In genomic region chr5:124644138-124644537, GRCh38 we compare ENCODE assay signal across 24 cellular contexts.
DNase-seq lines count a peak whose midpoint lies in the region; ATAC-seq, FAIRE-seq and TF ChIP-seq lines count a peak whose summit lies in the region.
"Had no signal": no experiment of that assay in that cellular context is flagged by ENCODE, and none has a peak within 500 bp of the region (broad histone marks: within the 10 kb centered on the region; RNA-seq: fewer than 3 reads in every experiment).

No MANE protein-coding gene starts in this region.

- DNase-seq in IMR-90 = peak; percentile 83
- peak; percentile 79 for DNase-seq in astrocyte (ENCODE audit: low read depth)
- no peak for DNase-seq in foreskin keratinocyte
- DNase-seq in smooth muscle cell (lab: John Stamatoyannopoulos, UW; ENCODE audit: unreplicated experiment) = no peak
- DNase-seq in activated CD4-positive, alpha-beta T cell treated with anti-CD3 and anti-CD28 coated beads, Interleukin-2, amount 10 ng/mL, durations not matched to agents 24 days and 14 days = no peak
- no peak for DNase-seq in cardiac septum (ENCODE audit: low spot score)
- no peak for DNase-seq in SK-N-SH
- DNase-seq: activated CD4-positive, alpha-beta T cell treated with anti-CD3 and anti-CD28 coated beads for 4 hours; activated naive CD8-positive, alpha-beta T cell treated with anti-CD3 and anti-CD28 coated beads, Interleukin-2, amount 50 U/mL, for 24 hours; BE2C; heart left ventricle; kidney; mammary epithelial cell; MV-4-11; naive thymus-derived CD4-positive, alpha-beta T cell; NCI-H187 treated with DMSO at 0.1 percent for 48 hours; NCI-H2227 treated with DMSO at 0.1 percent for 48 hours; Peyer's patch; stimulated activated CD4-positive, alpha-beta T cell treated with anti-CD3 and anti-CD28 coated beads, Interleukin-2, amount 100 ng/mL, for 24 hours; stimulated activated naive CD8-positive, alpha-beta T cell treated with anti-CD3 and anti-CD28 coated beads, Interleukin-15, Interleukin-2, amounts not matched to agents 100 U/mL and 50 U/mL, for 24 hours; trophoblast cell had no signal

- H3K56ac ChIP-seq in IMR-90 (ENCODE audit: extremely low read depth, insufficient read depth, low read length) = no peak overlapping the region

- H2BK15ac ChIP-seq in IMR-90 (ENCODE audit: low read depth, low read length) = no peak overlapping the region

- no peak overlapping the region for H4K91ac ChIP-seq in IMR-90 (ENCODE audit: insufficient read depth, low read depth, low read length)

- no peak overlapping the region for H2BK5ac ChIP-seq in IMR-90 (ENCODE audit: low read depth, low read length, poor library complexity, severe bottlenecking)

- no peak overlapping the region for H4K8ac ChIP-seq in IMR-90 (ENCODE audit: low read depth in 2 of 2, low read length in 2 of 2)

- no peak overlapping the region for H3K27ac ChIP-seq in IMR-90 (ENCODE audit: insufficient read depth, low read length)
- H3K27ac ChIP-seq in astrocyte (ENCODE audit: low read depth, low read length) = no peak overlapping the region
- no peak overlapping the region for H3K27ac ChIP-seq in foreskin keratinocyte
- H3K27ac ChIP-seq in smooth muscle cell (ENCODE audit: low read depth) = peak overlapping the region; percentile 63
- H3K27ac ChIP-seq in SK-N-SH (ENCODE audit: low read depth in 2 of 2, low read length in 1 of 2) = no peak overlapping the region
- H3K27ac ChIP-seq: heart left ventricle, HL-60, parathyroid adenoma, Peyer's patch had no signal

- no peaks in the 10 kb centered on the region for H3K9me3 ChIP-seq in IMR-90 (ENCODE audit: control insufficient read depth, insufficient read depth, low read length)
- no peaks in the 10 kb centered on the region for H3K9me3 ChIP-seq in astrocyte (ENCODE audit: insufficient read depth, low read depth, low read length)
- H3K9me3 ChIP-seq in smooth muscle cell (replicated peaks; ENCODE audit: low read depth) = no peaks in the 10 kb centered on the region
- no peaks in the 10 kb centered on the region for H3K9me3 ChIP-seq in SK-N-SH
- H3K9me3 ChIP-seq: BE2C, heart left ventricle, Peyer's patch had no signal

- H2BK120ac ChIP-seq in IMR-90 (ENCODE audit: low read depth, low read length) = peak overlapping the region; percentile 58

- POLR2A ChIA-PET in IMR-90 (lab: Charles Lee; ENCODE audit: unreplicated experiment) = no interaction called here
- POLR2A ChIA-PET in SK-N-SH (lab: Yijun Ruan, JAX) = no interaction called here

- H3K36me3 ChIP-seq in IMR-90 (ENCODE audit: control insufficient read depth, insufficient read depth, low read length) (peaks cover 37% of the 10 kb centered on the region), astrocyte (ENCODE audit: insufficient read depth, low read length) (peaks cover 4% of the 10 kb centered on the region), smooth muscle cell (ENCODE audit: low read depth) (peaks cover 3% of the 10 kb centered on the region), SK-N-SH (replicated peaks in 1 of 2; ENCODE audit: control insufficient read depth in 1 of 2, insufficient read depth in 2 of 2, low read length in 1 of 2) (peaks cover 0 to 7% of the 10 kb centered on the region in 2 experiments)

- H3K18ac ChIP-seq in IMR-90 (ENCODE audit: low read depth, low read length) = peak overlapping the region; percentile 34; the same call in 1 of the 2 replicates

- peak overlapping the region; percentile 57; the same call in 1 of the 2 replicates for H3K23ac ChIP-seq in IMR-90 (ENCODE audit: low read depth, low read length)

- no peak for TF ChIP-seq CTCF in IMR-90 (conservative IDR thresholded peaks at IDR 0.05; ENCODE audit: low read depth, low read length)
- no peak for TF ChIP-seq CTCF in astrocyte (IDR thresholded peaks at IDR 0.05; ENCODE audit: insufficient read depth, low read depth, low read length)
- TF ChIP-seq CTCF in foreskin keratinocyte (conservative IDR thresholded peaks at IDR 0.05) = no peak
- TF ChIP-seq CTCF in smooth muscle cell (IDR thresholded peaks at IDR 0.05; ENCODE audit: borderline replicate concordance, insufficient read depth, poor library complexity, severe bottlenecking) = no peak
- no peak for TF ChIP-seq CTCF in SK-N-SH (IDR thresholded peaks at IDR 0.05)

- CTCF ChIA-PET in IMR-90 (lab: Yijun Ruan, JAX) = no interaction called here
- CTCF ChIA-PET in SK-N-SH (lab: Yijun Ruan, JAX) = no interaction called here

- H3K14ac ChIP-seq in IMR-90 (replicated peaks; ENCODE audit: low read depth, low read length) = 0 out of 2 replicates have a peak overlapping the region, but pooled peaks have one; percentile 39

- H4K5ac ChIP-seq in IMR-90 (ENCODE audit: low read depth, low read length) = peak overlapping the region; percentile 22

- intact Hi-C loops in IMR-90 (cut with micrococcal nuclease) (no loop called here), cardiac septum (cut with DNase I) (no loop called here)
- intact Hi-C loops in activated CD4-positive, alpha-beta T cell treated with anti-CD3 and anti-CD28 coated beads, Interleukin-2, amount 10 ng/mL, durations not matched to agents 24 days and 14 days (cut with micrococcal nuclease) = no loop called here

- no TSS peak for BruUV-seq in IMR-90 (replicated peaks; lab: Mats Ljungman, UMichigan)

- H3K9me2 ChIP-seq in SK-N-SH = no peaks in the 10 kb centered on the region

- H3K79me2 ChIP-seq in astrocyte (ENCODE audit: insufficient read depth, low read length) (no peaks in the 10 kb centered on the region), smooth muscle cell (ENCODE audit: low read depth) (no peaks in the 10 kb centered on the region), SK-N-SH (ENCODE audit: insufficient read depth) (no peaks in the 10 kb centered on the region)
- H3K79me2 ChIP-seq: parathyroid adenoma had no signal

- H3K9me1 ChIP-seq in IMR-90 (ENCODE audit: insufficient read depth, low read length) = peaks cover 15% of the 10 kb centered on the region

- 0 out of 2 replicates have a peak, but pooled peaks have one; percentile 16 for TF ChIP-seq RAD21 in IMR-90 (IDR thresholded peaks at IDR 0.05; ENCODE audit: low read length)
- TF ChIP-seq RAD21 in SK-N-SH (IDR thresholded peaks at IDR 0.05; ENCODE audit: low read length) = no peak

- H3K4me3 ChIP-seq in IMR-90 (ENCODE audit: insufficient read depth, low read depth, low read length) (no peak overlapping the region), astrocyte (ENCODE audit: insufficient read depth, low read depth, low read length) (peak overlapping the region; percentile 26), smooth muscle cell (no peak overlapping the region), SK-N-SH (ENCODE audit: low read depth in 2 of 2, low read length in 1 of 2) (no peak overlapping the region)
- H3K4me3 ChIP-seq: heart left ventricle, Peyer's patch had no signal

- no peak overlapping the region for H3K4me3 Mint-ChIP-seq in astrocyte (ENCODE audit: unreplicated experiment)
- no peak overlapping the region for H3K4me3 Mint-ChIP-seq in activated CD4-positive, alpha-beta T cell treated with anti-CD3 and anti-CD28 coated beads, Interleukin-2, amount 10 ng/mL, durations not matched to agents 24 days and 14 days
- H3K4me3 Mint-ChIP-seq: activated naive CD8-positive, alpha-beta T cell treated with anti-CD3 and anti-CD28 coated beads, Interleukin-2, amount 50 U/mL, for 24 hours; naive thymus-derived CD4-positive, alpha-beta T cell had no signal

- peaks cover 7 to 39% of the 10 kb centered on the region in 2 experiments for H3K79me1 ChIP-seq in IMR-90 (ENCODE audit: low read depth in 1 of 2, low read length in 2 of 2)

- H3F3A ChIP-seq in smooth muscle cell (ENCODE audit: low read depth) = peaks cover 19% of the 10 kb centered on the region
- no peaks in the 10 kb centered on the region for H3F3A ChIP-seq in SK-N-SH (replicated peaks; ENCODE audit: insufficient read depth)

- H3K4ac ChIP-seq in IMR-90 (ENCODE audit: low read depth, low read length) = 0 out of 2 replicates have a peak overlapping the region, but pooled peaks have one; percentile 42

- H3K4me1 Mint-ChIP-seq in astrocyte (ENCODE audit: low read depth, unreplicated experiment) = peaks cover 59% of the 10 kb centered on the region
- H3K4me1 Mint-ChIP-seq in activated CD4-positive, alpha-beta T cell treated with anti-CD3 and anti-CD28 coated beads, Interleukin-2, amount 10 ng/mL, durations not matched to agents 24 days and 14 days = peaks cover 6% of the 10 kb centered on the region

- no peak overlapping the region for H2AK9ac ChIP-seq in IMR-90 (replicated peaks; ENCODE audit: low read depth, low read length, poor library complexity)

- H3K36me3 Mint-ChIP-seq in astrocyte (ENCODE audit: low read depth, unreplicated experiment) = peaks cover 34% of the 10 kb centered on the region
- no peaks in the 10 kb centered on the region for H3K36me3 Mint-ChIP-seq in activated CD4-positive, alpha-beta T cell treated with anti-CD3 and anti-CD28 coated beads, Interleukin-2, amount 10 ng/mL, durations not matched to agents 24 days and 14 days (ENCODE audit: low read depth)

- H4K20me1 ChIP-seq in IMR-90 (ENCODE audit: insufficient read depth, low read length) (no peaks in the 10 kb centered on the region), astrocyte (ENCODE audit: insufficient read depth, low read length) (no peaks in the 10 kb centered on the region), smooth muscle cell (ENCODE audit: low read depth) (no peaks in the 10 kb centered on the region), SK-N-SH (ENCODE audit: insufficient read depth) (no peaks in the 10 kb centered on the region)

- H2AK5ac ChIP-seq in IMR-90 (ENCODE audit: low read depth, low read length) = no peak overlapping the region

- H3K4me2 ChIP-seq in IMR-90 (ENCODE audit: low read depth, low read length) (no peak overlapping the region), astrocyte (ENCODE audit: low read length) (peak overlapping the region; percentile 59), smooth muscle cell (peak overlapping the region; percentile 78), SK-N-SH (no peak overlapping the region)

- H3K27ac Mint-ChIP-seq in astrocyte (ENCODE audit: unreplicated experiment) = peak overlapping the region; percentile 2
- no peak overlapping the region for H3K27ac Mint-ChIP-seq in activated CD4-positive, alpha-beta T cell treated with anti-CD3 and anti-CD28 coated beads, Interleukin-2, amount 10 ng/mL, durations not matched to agents 24 days and 14 days
- H3K27ac Mint-ChIP-seq: activated naive CD8-positive, alpha-beta T cell treated with anti-CD3 and anti-CD28 coated beads, Interleukin-2, amount 50 U/mL, for 24 hours; naive thymus-derived CD4-positive, alpha-beta T cell had no signal

- ATAC-seq in IMR-90 (ENCODE audit: low read depth) (peak; percentile 73), foreskin keratinocyte (peak; percentile 78)
- ATAC-seq: activated naive CD8-positive, alpha-beta T cell treated with anti-CD3 and anti-CD28 coated beads, Interleukin-2, amount 50 U/mL, for 24 hours; heart left ventricle; naive thymus-derived CD4-positive, alpha-beta T cell; stimulated activated naive CD8-positive, alpha-beta T cell treated with anti-CD3 and anti-CD28 coated beads, Interleukin-15, Interleukin-2, amounts not matched to agents 100 U/mL and 50 U/mL, for 24 hours had no signal

- dilution Hi-C loops in IMR-90 (cut with HindIII; ENCODE audit: low sequenced_read_pairs, unreplicated experiment) = no loop called here

- no peak for TF ChIP-seq POLR2A in IMR-90 (IDR thresholded peaks at IDR 0.05; ENCODE audit: low read depth, low read length)

- H2AFZ ChIP-seq in IMR-90 (replicated peaks; ENCODE audit: low read length, poor library complexity) = peak overlapping the region; percentile 39
- no peak overlapping the region for H2AFZ ChIP-seq in astrocyte (ENCODE audit: low read depth, low read length)
- no peak overlapping the region for H2AFZ ChIP-seq in smooth muscle cell (ENCODE audit: low read depth)
- H2AFZ ChIP-seq in SK-N-SH (ENCODE audit: low read depth) = no peak overlapping the region
- H2AFZ ChIP-seq: parathyroid adenoma had no signal

- no peaks in the 10 kb centered on the region for H3K27me3 Mint-ChIP-seq in astrocyte (ENCODE audit: low read depth, unreplicated experiment)
- peaks cover 40% of the 10 kb centered on the region for H3K27me3 Mint-ChIP-seq in activated CD4-positive, alpha-beta T cell treated with anti-CD3 and anti-CD28 coated beads, Interleukin-2, amount 10 ng/mL, durations not matched to agents 24 days and 14 days

- H3K9ac ChIP-seq in IMR-90 (ENCODE audit: low read depth, low read length) (no peak overlapping the region), astrocyte (ENCODE audit: low read length) (no peak overlapping the region), smooth muscle cell (ENCODE audit: low read depth) (peak overlapping the region; percentile 32), SK-N-SH (no peak overlapping the region)
- H3K9ac ChIP-seq: parathyroid adenoma had no signal

- H3K27me3 ChIP-seq in IMR-90 (ENCODE audit: control insufficient read depth, insufficient read depth, low read length) (no peaks in the 10 kb centered on the region), astrocyte (ENCODE audit: insufficient read depth, low read length) (no peaks in the 10 kb centered on the region), foreskin keratinocyte (no peaks in the 10 kb centered on the region), smooth muscle cell (ENCODE audit: low read depth) (no peaks in the 10 kb centered on the region), SK-N-SH (ENCODE audit: insufficient read depth) (no peaks in the 10 kb centered on the region)
- H3K27me3 ChIP-seq: BE2C, Peyer's patch had no signal

- in situ Hi-C loops in IMR-90 (cut with MboI; ENCODE audit: low sequenced_read_pairs) = no loop called here

- no peak for TF ChIP-seq EP300 in SK-N-SH (IDR thresholded peaks at IDR 0.05; ENCODE audit: borderline replicate concordance in 1 of 2, low read depth in 1 of 2, low read length in 1 of 2)

- WGBS in IMR-90 (ENCODE audit: extremely low coverage in 2 of 2, insufficient read length in 1 of 2), 2 experiments = 80% methylated on average over 1 of the region's 9 CpGs; no CpG with 5 or more reads in 1 of the 2 experiments
- WGBS in smooth muscle cell (ENCODE audit: low lambda C conversion rate) = 22% methylated on average over 9 of the region's 9 CpGs
- WGBS in SK-N-SH (ENCODE audit: low lambda C conversion rate) = 82% methylated on average over 9 of the region's 9 CpGs

- H3K4me1 ChIP-seq in IMR-90 (ENCODE audit: control insufficient read depth, insufficient read depth, low read length) (peaks cover 13% of the 10 kb centered on the region), astrocyte (ENCODE audit: insufficient read depth, low read length) (peaks cover 14% of the 10 kb centered on the region), foreskin keratinocyte (peaks cover 4% of the 10 kb centered on the region), smooth muscle cell (ENCODE audit: low read depth) (peaks cover 40% of the 10 kb centered on the region), SK-N-SH (ENCODE audit: control insufficient read depth in 1 of 2, insufficient read depth in 2 of 2, low read depth in 1 of 2, low read length in 1 of 2) (peaks cover 5 to 29% of the 10 kb centered on the region in 2 experiments)
- H3K4me1 ChIP-seq: parathyroid adenoma had no signal

- peak overlapping the region; percentile 53 for H2BK20ac ChIP-seq in IMR-90 (ENCODE audit: low read depth, low read length)

- no peak for FAIRE-seq in astrocyte (lab: Jason Lieb, UNC)
- FAIRE-seq: GM12892, kidney had no signal

- H3K9me3 Mint-ChIP-seq in astrocyte (ENCODE audit: unreplicated experiment) = no peaks in the 10 kb centered on the region
- no peaks in the 10 kb centered on the region for H3K9me3 Mint-ChIP-seq in activated CD4-positive, alpha-beta T cell treated with anti-CD3 and anti-CD28 coated beads, Interleukin-2, amount 10 ng/mL, durations not matched to agents 24 days and 14 days
- H3K9me3 Mint-ChIP-seq: activated naive CD8-positive, alpha-beta T cell treated with anti-CD3 and anti-CD28 coated beads, Interleukin-2, amount 50 U/mL, for 24 hours had no signal

Comparison
In these comparisons a context has a peak if more than half of its experiments do, and no peak if none do; other contexts are left out.
1. DNase-seq: peak in IMR-90 (single experiment) and astrocyte (single experiment); none in foreskin keratinocyte (0 of 2), smooth muscle cell (single experiment), activated CD4-positive, alpha-beta T cell treated with anti-CD3 and anti-CD28 coated beads, Interleukin-2, amount 10 ng/mL, durations not matched to agents 24 days and 14 days (single experiment), cardiac septum (single experiment) and SK-N-SH (single experiment).
2. H3K4me2 ChIP-seq: peak in astrocyte (single experiment) and smooth muscle cell (single experiment); none in IMR-90 (single experiment) and SK-N-SH (single experiment).